In the genomic region with DNA sequence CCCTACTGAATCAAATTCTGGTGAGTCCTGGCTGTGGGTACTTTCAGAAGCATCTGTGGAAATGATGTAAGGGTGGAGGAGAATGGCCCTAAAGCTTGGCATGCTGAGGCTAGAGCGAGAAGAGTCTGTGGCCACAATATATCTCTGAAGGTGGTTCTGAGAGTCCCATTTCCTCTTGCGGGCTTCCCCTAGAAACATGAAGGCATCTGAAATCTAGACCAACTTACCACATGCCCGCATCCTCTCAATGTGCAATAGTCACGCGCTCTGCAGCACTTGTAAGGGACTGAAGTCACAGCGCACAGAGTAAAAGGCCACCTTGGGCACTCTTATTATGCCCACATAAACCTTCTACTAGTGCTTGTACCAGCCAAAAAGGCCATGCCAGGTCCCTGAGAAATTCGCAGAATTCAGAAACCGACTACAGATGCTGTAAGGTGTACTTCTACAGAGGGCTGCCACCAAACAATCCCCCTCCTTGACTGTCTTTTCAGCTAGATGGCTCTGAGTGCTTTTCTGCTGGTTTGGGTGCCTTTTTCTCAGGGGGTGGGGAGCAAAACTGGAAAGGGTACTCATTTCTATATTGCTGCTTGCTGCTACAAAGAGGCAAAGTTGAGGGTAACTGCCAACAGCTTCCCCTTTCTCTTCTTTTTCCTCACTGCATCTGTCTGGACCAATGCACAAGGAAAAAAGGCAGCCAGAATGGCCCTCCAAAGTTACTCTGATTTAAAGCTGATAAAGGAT, we compare ENCODE assay signal across 8 cellular contexts.
DNase-seq lines count a peak whose midpoint lies in the region; ATAC-seq lines count a peak whose summit lies in the region.

No MANE protein-coding gene starts in this region.

- ATAC-seq in GM21825 (IDR thresholded peaks at IDR 0.05; ENCODE audit: unreplicated experiment) (peak; percentile 99), HG03565 (IDR thresholded peaks at IDR 0.05; ENCODE audit: unreplicated experiment) (peak; percentile 99)

- peak; percentile 2 for DNase-seq in activated effector memory CD4-positive, alpha-beta T cell treated with Interleukin-2 at 50 U/mL for 16 hours
- DNase-seq in activated effector memory CD4-positive, alpha-beta T cell treated with anti-CD3 and anti-CD28 coated beads, Interleukin-2, amount 50 U/mL, for 16 hours: no peak
- DNase-seq in stimulated activated CD8-positive, alpha-beta memory T cell treated with anti-CD3 and anti-CD28 coated beads, Interleukin-2, amount 100 ng/mL, for 48 hours (ENCODE audit: low read depth in 2 of 2): peak; percentile 3 to 12
- DNase-seq in COLO829 (ENCODE audit: low spot score): no peak
- DNase-seq in mucosa of gallbladder (ENCODE audit: low spot score): no peak
- DNase-seq in medulla oblongata (ENCODE audit: extremely low spot score): no peak

Comparison
In these comparisons a context has a peak if more than half of its experiments do, and no peak if none do; other contexts are left out.
1. DNase-seq: peak in activated effector memory CD4-positive, alpha-beta T cell treated with Interleukin-2 at 50 U/mL for 16 hours (single experiment) and stimulated activated CD8-positive, alpha-beta memory T cell treated with anti-CD3 and anti-CD28 coated beads, Interleukin-2, amount 100 ng/mL, for 48 hours (2 of 2); none in activated effector memory CD4-positive, alpha-beta T cell treated with anti-CD3 and anti-CD28 coated beads, Interleukin-2, amount 50 U/mL, for 16 hours (single experiment), COLO829 (single experiment), mucosa of gallbladder (single experiment) and medulla oblongata (single experiment).